Comparison of ENCODE assay signal across 17 cellular contexts in genomic region chr3:157070600-157070999, GRCh38.
DNase-seq lines count a peak whose midpoint lies in the region; ATAC-seq and TF ChIP-seq lines count a peak whose summit lies in the region.
"Had no signal": no experiment of that assay in that cellular context is flagged by ENCODE, and none has a peak within 500 bp of the region (broad histone marks: within the 10 kb centered on the region; RNA-seq: fewer than 3 reads in every experiment).

No MANE protein-coding gene starts in this region.

- DNase-seq in left ventricle myocardium superior (no peak), Right ventricle myocardium inferior (ENCODE audit: missing footprints) (no peak), myocyte (ENCODE audit: low read depth) (peak; percentile 58), stomach (no peak), NCI-H2029 treated with DMSO at 0.1 percent for 48 hours (lab: John Stamatoyannopoulos, UW) (no peak), NCI-H82 (lab: John Stamatoyannopoulos, UW) (no peak)
- DNase-seq: activated CD4-positive, CD25-positive, alpha-beta regulatory T cell treated with anti-CD3 and anti-CD28 coated beads, Interleukin-2, amount 50 U/mL, for 72 hours; activated CD8-positive, alpha-beta memory T cell treated with anti-CD3 and anti-CD28 coated beads, Interleukin-2, amount 50 U/mL, for 48 hours; NCI-H2081 treated with DMSO at 0.1 percent for 48 hours; NCI-H748 treated with DMSO at 0.1 percent for 48 hours; stimulated activated CD4-positive, alpha-beta T cell treated with anti-CD3 and anti-CD28 coated beads, Interleukin-4, amount 100 ng/mL, for 4 hours had no signal

- peaks cover 0 to 11% (median 0%) of the 10 kb centered on the region in 4 donors for H3K4me1 ChIP-seq in stomach

- TF ChIP-seq EP300 in stomach (IDR thresholded peaks at IDR 0.05), result no peak

- no peak overlapping the region for H3K4me3 Mint-ChIP-seq in brain
- H3K4me3 Mint-ChIP-seq: activated naive CD4-positive, alpha-beta T cell treated with anti-CD3 and anti-CD28 coated beads, Interleukin-2, amount 50 U/mL, for 24 hours; type B pancreatic cell had no signal

- TF ChIP-seq CTCF in brain (conservative IDR thresholded peaks at IDR 0.05) (no peak), stomach (IDR thresholded peaks at IDR 0.05) (no peak)

- no peaks in the 10 kb centered on the region for H3K27me3 Mint-ChIP-seq in brain
- H3K27me3 Mint-ChIP-seq: activated naive CD4-positive, alpha-beta T cell treated with anti-CD3 and anti-CD28 coated beads, Interleukin-2, amount 50 U/mL, for 24 hours had no signal

- TF ChIP-seq POLR2A in stomach (IDR thresholded peaks at IDR 0.05), result no peak

- peak overlapping the region in 3 of 5 experiments; percentile 22 to 93 (median 58) for H3K27ac Mint-ChIP-seq in brain
- H3K27ac Mint-ChIP-seq: activated naive CD4-positive, alpha-beta T cell treated with anti-CD3 and anti-CD28 coated beads, Interleukin-2, amount 50 U/mL, for 24 hours; type B pancreatic cell had no signal

- H3K9me3 ChIP-seq in stomach, result no peaks in the 10 kb centered on the region

- peaks cover 0 to 2% (median 0%) of the 10 kb centered on the region in 5 experiments for H3K9me3 Mint-ChIP-seq in brain
- H3K9me3 Mint-ChIP-seq: activated naive CD4-positive, alpha-beta T cell treated with anti-CD3 and anti-CD28 coated beads, Interleukin-2, amount 50 U/mL, for 24 hours; type B pancreatic cell had no signal

- H3K36me3 ChIP-seq in stomach, result no peaks in the 10 kb centered on the region

- H3K27me3 ChIP-seq in stomach, result no peaks in the 10 kb centered on the region

- intact Hi-C loops in left ventricle myocardium superior (cut with micrococcal nuclease), result no loop called here
- intact Hi-C loops in Right ventricle myocardium inferior (cut with DNase I), result no loop called here
- intact Hi-C loops in stomach (cut with DNase I; ENCODE audit: low total_unique reads), result loop anchor here (10.0 kb wide), 1 partner anchor 526 kb away; no protein-coding TSS in a partner anchor

- H3K27ac ChIP-seq in stomach, result peak overlapping the region in 1 of 5 donors; percentile 33

- H3K4me3 ChIP-seq in stomach, result no peak overlapping the region
- H3K4me3 ChIP-seq: lung had no signal

- peak; percentile 40 for ATAC-seq in left ventricle myocardium superior
- ATAC-seq in Right ventricle myocardium inferior, result no peak
- no peak for ATAC-seq in HG03095 (IDR thresholded peaks at IDR 0.05; ENCODE audit: unreplicated experiment)
- ATAC-seq: HCT116 had no signal

- H3K36me3 Mint-ChIP-seq in brain, result no peaks in the 10 kb centered on the region
- H3K36me3 Mint-ChIP-seq: activated naive CD4-positive, alpha-beta T cell treated with anti-CD3 and anti-CD28 coated beads, Interleukin-2, amount 50 U/mL, for 24 hours; type B pancreatic cell had no signal

- WGBS in stomach, 5 donors, result 19 to 53% (median 35%) methylated on average over 3 of the region's 3 CpGs

- peaks cover 43% of the 10 kb centered on the region for H3K4me1 Mint-ChIP-seq in brain
